18 cellular contexts compared by ENCODE assay signal in the genomic region with DNA sequence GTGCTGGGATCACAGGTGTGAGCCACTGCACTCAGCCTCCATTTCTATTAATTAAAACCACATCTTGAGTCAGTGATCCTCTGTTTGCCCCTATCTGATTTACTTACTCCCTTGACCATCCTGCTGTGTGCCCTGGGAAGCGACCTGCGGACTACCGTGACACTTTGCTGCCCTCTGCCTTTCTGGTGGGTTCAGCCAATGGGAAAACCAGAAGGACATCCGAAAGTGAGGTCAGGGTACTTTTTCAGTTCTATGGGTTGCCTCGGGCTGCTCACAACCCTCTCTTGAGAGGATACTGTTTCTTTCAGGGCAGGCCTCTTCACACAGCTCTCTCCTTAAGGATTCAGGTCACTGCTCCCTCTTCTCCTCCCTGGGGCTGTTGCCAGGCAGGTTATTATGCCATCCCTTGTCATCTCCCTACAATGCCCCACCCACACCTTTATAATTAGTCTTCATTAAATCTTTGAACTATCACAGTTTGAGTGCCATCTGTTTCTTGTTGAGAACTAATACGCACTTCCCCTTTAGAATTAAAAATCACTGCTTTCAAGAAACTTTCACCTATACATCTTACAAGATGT. TPM values are rescaled to one million over a fixed set of nuclear protein-coding genes. Genes with fewer than 3 reads are reported as not detected.
DNase-seq lines count a peak whose midpoint lies in the region; ATAC-seq, FAIRE-seq and TF ChIP-seq lines count a peak whose summit lies in the region.
"Had no signal": no experiment of that assay in that cellular context is flagged by ENCODE, and none has a peak within 500 bp of the region (broad histone marks: within the 10 kb centered on the region; RNA-seq: fewer than 3 reads in every experiment).

No MANE protein-coding gene starts in this region.

- H3K4me3 ChIP-seq in HCT116 (replicated peaks in 1 of 2; ENCODE audit: low read depth in 1 of 2, low read length in 2 of 2) (no peak overlapping the region), H1 (ENCODE audit: extremely low read depth in 1 of 4, insufficient read depth in 2 of 4, low read depth in 3 of 4, low read length in 4 of 4) (no peak overlapping the region)
- H3K4me3 ChIP-seq: SK-N-MC, spleen had no signal

- H2BK5ac ChIP-seq in H1 (ENCODE audit: low read depth, low read length) = no peak overlapping the region

- no peak for TF ChIP-seq POLR2A in HCT116 (IDR thresholded peaks at IDR 0.05; ENCODE audit: borderline replicate concordance, extremely low read depth, insufficient read depth, insufficient read length)
- no peak for TF ChIP-seq POLR2A in H1 (IDR thresholded peaks at IDR 0.05; ENCODE audit: control extremely low read depth in 1 of 2, low read depth in 2 of 2, low read length in 2 of 2)

- H3K56ac ChIP-seq in H1 (replicated peaks; ENCODE audit: insufficient read length, low read depth, low read length) = no peak overlapping the region

- no peak overlapping the region for H2BK120ac ChIP-seq in H1 (replicated peaks; ENCODE audit: low read depth, low read length)

- H3K79me2 ChIP-seq in HCT116 (ENCODE audit: insufficient read depth, low read length) = no peaks in the 10 kb centered on the region
- H3K79me2 ChIP-seq in H1 (ENCODE audit: control insufficient read depth in 1 of 2, insufficient read depth in 2 of 2, low read length in 2 of 2) = no peaks in the 10 kb centered on the region
- H3K79me2 ChIP-seq: parathyroid adenoma had no signal

- no peaks in the 10 kb centered on the region for H3K23me2 ChIP-seq in H1 (ENCODE audit: low read depth, low read length)

- H3K27ac Mint-ChIP-seq in natural killer cell (peak overlapping the region; percentile 96 to 98), endothelial cell (ENCODE audit: unreplicated experiment) (no peak overlapping the region)
- H3K27ac Mint-ChIP-seq: activated CD8-positive, alpha-beta memory T cell treated with anti-CD3 and anti-CD28 coated beads, Interleukin-2, amount 10 ng/mL, durations not matched to agents 7 days and 5 days; stimulated activated naive CD8-positive, alpha-beta T cell treated with anti-CD3 and anti-CD28 coated beads, Interleukin-15, amount 100 ng/mL, for 72 hours had no signal

- H3K4me1 ChIP-seq in HCT116 (ENCODE audit: control insufficient read depth in 1 of 2, insufficient read depth in 2 of 2, low read length in 2 of 2) = no peaks in the 10 kb centered on the region
- H3K4me1 ChIP-seq in H1 (replicated peaks in 1 of 4; ENCODE audit: control insufficient read depth in 3 of 4, insufficient read depth in 4 of 4, low read length in 3 of 4) = no peaks in the 10 kb centered on the region
- H3K4me1 ChIP-seq: parathyroid adenoma had no signal

- H3K79me1 ChIP-seq in H1 (ENCODE audit: low read depth, low read length) = no peaks in the 10 kb centered on the region

- no peak overlapping the region for H3K14ac ChIP-seq in H1 (ENCODE audit: insufficient read length)

- H3K27me3 ChIP-seq in HCT116 (ENCODE audit: insufficient read depth, low read length) (no peaks in the 10 kb centered on the region), H1 (replicated peaks in 1 of 4; ENCODE audit: control insufficient read depth in 3 of 4, extremely low read depth in 1 of 4, insufficient read depth in 3 of 4, low read length in 3 of 4) (no peaks in the 10 kb centered on the region)
- H3K27me3 ChIP-seq: spleen had no signal

- ATAC-seq in HCT116 = no peak
- no peak for ATAC-seq in natural killer cell
- ATAC-seq: activated CD8-positive, alpha-beta memory T cell treated with anti-CD3 and anti-CD28 coated beads, Interleukin-2, amount 10 ng/mL, durations not matched to agents 7 days and 5 days; stimulated activated naive CD8-positive, alpha-beta T cell treated with anti-CD3 and anti-CD28 coated beads, Interleukin-15, amount 100 ng/mL, for 72 hours had no signal

- no TSS peak for BruUV-seq in HCT116 (replicated peaks; lab: Mats Ljungman, UMichigan)

- H3K23ac ChIP-seq in H1 (ENCODE audit: insufficient read length) = no peak overlapping the region

- WGBS in H1 (ENCODE audit: extremely low coverage in 1 of 2, insufficient coverage in 1 of 2, insufficient read length in 1 of 2, insufficient replicate concordance in 2 of 2, low coverage in 1 of 2, low lambda C conversion rate in 2 of 2, missing lambda C conversion rate in 1 of 2), 2 experiments = 59% methylated on average over 6 of the region's 6 CpGs; no CpG with 5 or more reads in 1 of the 2 experiments

- no peak overlapping the region for H3K4ac ChIP-seq in H1 (replicated peaks; ENCODE audit: insufficient read length, low read depth, low read length)

- no peak for TF ChIP-seq CTCF in HCT116 (IDR thresholded peaks at IDR 0.05 in 2 of 3, conservative IDR thresholded peaks at IDR 0.05 in 1 of 3; ENCODE audit: borderline replicate concordance in 1 of 3, insufficient read depth in 1 of 3, low read depth in 2 of 3, low read length in 2 of 3)
- peak; percentile 55 to 63 (median 62) for TF ChIP-seq CTCF in H1 (IDR thresholded peaks at IDR 0.05; ENCODE audit: control extremely low read depth in 1 of 3, insufficient read depth in 1 of 3, low read depth in 1 of 3, low read length in 3 of 3)
- TF ChIP-seq CTCF in natural killer cell (IDR thresholded peaks at IDR 0.05) = no peak
- no peak for TF ChIP-seq CTCF in endothelial cell (IDR thresholded peaks at IDR 0.05; ENCODE audit: unreplicated experiment)

- H3K9me3 ChIP-seq in HCT116 (ENCODE audit: control insufficient read depth in 1 of 2, insufficient read depth in 1 of 2, low read depth in 1 of 2, low read length in 2 of 2) = no peaks in the 10 kb centered on the region
- H3K9me3 ChIP-seq in H1 (ENCODE audit: insufficient read depth in 2 of 2, low read depth in 1 of 2, low read length in 1 of 2) = no peaks in the 10 kb centered on the region
- H3K9me3 ChIP-seq: spleen had no signal

- no peak for TF ChIP-seq EP300 in H1 (IDR thresholded peaks at IDR 0.05; ENCODE audit: borderline replicate concordance in 1 of 2, low read depth in 2 of 2, low read length in 2 of 2)

- TF ChIP-seq RAD21 in HCT116 (IDR thresholded peaks at IDR 0.05; ENCODE audit: low read depth) (peak; percentile 16; the same call in 1 of the 2 replicates), H1 (IDR thresholded peaks at IDR 0.05 in 1 of 2, conservative IDR thresholded peaks at IDR 0.05 in 1 of 2; ENCODE audit: low read depth in 2 of 2, low read length in 2 of 2) (peak; percentile 74 to 80)

- H3K27ac ChIP-seq in HCT116 (ENCODE audit: low read depth, low read length) = no peak overlapping the region
- H3K27ac ChIP-seq in H1 (ENCODE audit: low read depth, low read length) = no peak overlapping the region
- H3K27ac ChIP-seq: 22Rv1, parathyroid adenoma, SK-N-MC had no signal

- H3K18ac ChIP-seq in H1 (ENCODE audit: extremely low read depth, low read length) = no peak overlapping the region

- DNase-seq in DMS 273 (lab: John Stamatoyannopoulos, UW; ENCODE audit: unreplicated experiment) (peak; percentile 13), DMS 273 treated with DMSO at 0.1 percent for 48 hours (lab: John Stamatoyannopoulos, UW) (no peak), HCT116 (ENCODE audit: low read depth, low spot score) (no peak), H1 (ENCODE audit: low read depth in 1 of 2, low spot score in 2 of 2) (no peak), natural killer cell (no peak), endothelial cell (ENCODE audit: low spot score) (no peak), ureter (ENCODE audit: low spot score) (no peak), amygdala (lab: John Stamatoyannopoulos, UW) (no peak)
- DNase-seq: activated CD8-positive, alpha-beta memory T cell treated with anti-CD3 and anti-CD28 coated beads, Interleukin-2, amount 10 ng/mL, durations not matched to agents 7 days and 5 days; head of caudate nucleus; Kasumi-1; NCI-H1417; OCI-M1; spleen; stimulated activated naive CD8-positive, alpha-beta T cell treated with anti-CD3 and anti-CD28 coated beads, Interleukin-15, amount 100 ng/mL, for 72 hours had no signal

- POLR2A ChIA-PET in HCT116 (lab: Charles Lee) (no interaction called here), H1 (lab: Charles Lee; ENCODE audit: partially characterized antibody) (interaction anchor here (0.6 to 1.0 kb wide), 2 partner anchors 17 to 1005 kb away, joined by 5 read pairs; no protein-coding TSS in a partner anchor)

- peaks cover 84 to 86% of the 10 kb centered on the region in 2 donors for H3K4me1 Mint-ChIP-seq in natural killer cell
- H3K4me1 Mint-ChIP-seq in endothelial cell (ENCODE audit: unreplicated experiment) = no peaks in the 10 kb centered on the region
- H3K4me1 Mint-ChIP-seq: activated CD8-positive, alpha-beta memory T cell treated with anti-CD3 and anti-CD28 coated beads, Interleukin-2, amount 10 ng/mL, durations not matched to agents 7 days and 5 days had no signal

- H4K20me1 ChIP-seq in HCT116 (ENCODE audit: insufficient read depth) (no peaks in the 10 kb centered on the region), H1 (replicated peaks in 1 of 2; ENCODE audit: control insufficient read depth in 1 of 2, insufficient read depth in 2 of 2, low read length in 2 of 2) (no peaks in the 10 kb centered on the region)

- H3K36me3 Mint-ChIP-seq in natural killer cell (peaks cover 81% of the 10 kb centered on the region), endothelial cell (ENCODE audit: low read depth, unreplicated experiment) (no peaks in the 10 kb centered on the region)

- no peak overlapping the region for H2BK15ac ChIP-seq in H1 (ENCODE audit: low read length)

- no peak overlapping the region for H4K5ac ChIP-seq in H1 (ENCODE audit: insufficient read length, low read depth, low read length)

- no peak overlapping the region for H4K8ac ChIP-seq in H1 (ENCODE audit: extremely low read depth, insufficient read depth, low read length)

- H3K4me3 Mint-ChIP-seq in natural killer cell = peak overlapping the region; percentile 17
- no peak overlapping the region for H3K4me3 Mint-ChIP-seq in endothelial cell (ENCODE audit: unreplicated experiment)
- H3K4me3 Mint-ChIP-seq: activated CD8-positive, alpha-beta memory T cell treated with anti-CD3 and anti-CD28 coated beads, Interleukin-2, amount 10 ng/mL, durations not matched to agents 7 days and 5 days; stimulated activated naive CD8-positive, alpha-beta T cell treated with anti-CD3 and anti-CD28 coated beads, Interleukin-15, amount 100 ng/mL, for 72 hours had no signal

- no peak overlapping the region for H4K91ac ChIP-seq in H1 (replicated peaks; ENCODE audit: insufficient read length, low read length)

- H3K9ac ChIP-seq in HCT116 (ENCODE audit: low read length) (no peak overlapping the region), H1 (replicated peaks in 1 of 4; ENCODE audit: extremely low read depth in 1 of 4, low read depth in 3 of 4, low read length in 3 of 4) (no peak overlapping the region)
- H3K9ac ChIP-seq: parathyroid adenoma had no signal

- CTCF ChIA-PET in HCT116 (lab: Charles Lee) (interaction anchor here (1.0 to 1.1 kb wide), 2 partner anchors 19 to 160 kb away, joined by 3 read pairs; no protein-coding TSS in a partner anchor), H1 (lab: Charles Lee; ENCODE audit: partially characterized antibody) (interaction anchor here (0.9 to 2.1 kb wide), 10 partner anchors 7 to 187 kb away, joined by 3 to 6 read pairs (median 3); no protein-coding TSS in a partner anchor)

- H2BK20ac ChIP-seq in H1 (ENCODE audit: low read length) = no peak overlapping the region

- no peak overlapping the region for H2AK5ac ChIP-seq in H1 (ENCODE audit: low read depth, low read length)

- H3K36me3 ChIP-seq in HCT116 (ENCODE audit: control insufficient read depth in 1 of 2, insufficient read depth in 2 of 2, low read length in 2 of 2) = no peaks in the 10 kb centered on the region
- no peaks in the 10 kb centered on the region for H3K36me3 ChIP-seq in H1 (ENCODE audit: control insufficient read depth in 2 of 4, insufficient read depth in 4 of 4, low read length in 3 of 4)

- H3K9me3 Mint-ChIP-seq in natural killer cell = no peaks in the 10 kb centered on the region
- no peaks in the 10 kb centered on the region for H3K9me3 Mint-ChIP-seq in endothelial cell (ENCODE audit: unreplicated experiment)

- intact Hi-C loops in HCT116 (cut with micrococcal nuclease) (no loop called here), natural killer cell (cut with micrococcal nuclease) (no loop called here)

- H2AFZ ChIP-seq in HCT116 (ENCODE audit: low read depth, low read length, poor library complexity, severe bottlenecking) (no peak overlapping the region), H1 (ENCODE audit: low read length) (peak overlapping the region; percentile 26; the same call in 1 of the 2 replicates)
- H2AFZ ChIP-seq: parathyroid adenoma had no signal

- no peaks in the 10 kb centered on the region for H3K9me2 ChIP-seq in HCT116 (ENCODE audit: insufficient read depth)

- no peaks in the 10 kb centered on the region for H3K27me3 Mint-ChIP-seq in natural killer cell (ENCODE audit: low read depth in 2 of 2)
- peaks cover 3% of the 10 kb centered on the region for H3K27me3 Mint-ChIP-seq in endothelial cell (ENCODE audit: unreplicated experiment)
- H3K27me3 Mint-ChIP-seq: activated CD8-positive, alpha-beta memory T cell treated with anti-CD3 and anti-CD28 coated beads, Interleukin-2, amount 10 ng/mL, durations not matched to agents 7 days and 5 days; stimulated activated naive CD8-positive, alpha-beta T cell treated with anti-CD3 and anti-CD28 coated beads, Interleukin-15, amount 100 ng/mL, for 72 hours had no signal

- FAIRE-seq in H1 (lab: Jason Lieb, UNC) = peak; percentile 76

- RAD21 ChIA-PET in HCT116 (lab: Charles Lee; ENCODE audit: low non-redundant PET in 1 of 2, low total read pairs in 2 of 2, uncharacterized antibody in 2 of 2, unreplicated experiment in 2 of 2) = no interaction called here

- no peak overlapping the region for H2BK12ac ChIP-seq in H1 (ENCODE audit: low read depth, low read length)

- no peak overlapping the region for H3K4me2 ChIP-seq in HCT116 (ENCODE audit: low read length)
- H3K4me2 ChIP-seq in H1 (ENCODE audit: insufficient read depth in 1 of 2, low read depth in 2 of 2, low read length in 2 of 2) = no peak overlapping the region

RNA-seq across cellular contexts. Expression of a gene that starts 21.4 kb away (rescaled TPM):
- 0.61 TPM for total RNA-seq in HCT116 (2021; ENCODE audit: unreplicated experiment)
- polyA plus RNA-seq in HCT116 (2012) = 0.17 and 0.57 TPM in 2 replicates
- total RNA-seq in H1 (2021; fragmentation: NEBNext Ultra II Directional; extraction: Animal tissue kit (Norgen Biotek cat#: 25700)) = 0.80 and 1.1 TPM in 2 replicates
- 0.98 and 1.7 TPM in 2 replicates for polyA plus RNA-seq in H1 (2011; rRNA removed)
- 1.2 TPM for polyA plus RNA-seq in H1 (2011; cell fraction: cytosol; rRNA removed)
- 0.31 TPM for polyA plus RNA-seq in H1 (2011; cell fraction: nucleus; rRNA removed)
- 0.62 to 0.93 TPM (median 0.78 TPM) in 3 of 4 replicates, not detected in the other for polyA plus RNA-seq in H1 (2012, experiment 1 of 2)
- polyA plus RNA-seq in H1 (2012, experiment 2 of 2) = 0.75 TPM
- 0.71 TPM for polyA plus RNA-seq in H1 (2013, experiment 1 of 2)
- 0.59 TPM for polyA plus RNA-seq in H1 (2013, experiment 2 of 2)
- 0.95 and 1.6 TPM in 2 replicates for polyA minus RNA-seq in H1 (2011; rRNA and poly(A)+ RNA removed)
- polyA minus RNA-seq in H1 (2011; cell fraction: cytosol; rRNA and poly(A)+ RNA removed) = not detected
- polyA minus RNA-seq in H1 (2011; cell fraction: nucleus; rRNA and poly(A)+ RNA removed) = 0.90 TPM
- 100 to 1,000 TPM; 684 to 889 (median 821) TPM for total RNA-seq in natural killer cell
- not detected for total RNA-seq in endothelial cell (ENCODE audit: unreplicated experiment)
- 4.9 TPM for total RNA-seq in ureter

RNA-seq across cellular contexts. Expression of a gene that starts 58.2 kb away (rescaled TPM):
- total RNA-seq in HCT116 (2021; ENCODE audit: unreplicated experiment) (28.6 TPM), natural killer cell (10 to 100 TPM; 35.8 to 39.8 (median 36.1) TPM), endothelial cell (ENCODE audit: unreplicated experiment) (32.2 TPM), ureter (35.3 TPM)
- 17.5 and 26.0 TPM in 2 replicates for polyA plus RNA-seq in HCT116 (2012)
- 28.3 and 32.5 TPM in 2 replicates for total RNA-seq in H1 (2021; fragmentation: NEBNext Ultra II Directional; extraction: Animal tissue kit (Norgen Biotek cat#: 25700))
- 10.7 and 14.9 TPM in 2 replicates for polyA plus RNA-seq in H1 (2011; rRNA removed)
- polyA plus RNA-seq in H1 (2011; cell fraction: cytosol; rRNA removed) = 23.2 TPM
- polyA plus RNA-seq in H1 (2011; cell fraction: nucleus; rRNA removed) = 22.4 TPM
- 26.5 to 41.5 TPM (median 33.5 TPM) in 4 replicates for polyA plus RNA-seq in H1 (2012, experiment 1 of 2)
- 6.9 TPM for polyA plus RNA-seq in H1 (2012, experiment 2 of 2)
- 26.8 TPM for polyA plus RNA-seq in H1 (2013, experiment 1 of 2)
- 26.9 TPM for polyA plus RNA-seq in H1 (2013, experiment 2 of 2)
- polyA minus RNA-seq in H1 (2011; rRNA and poly(A)+ RNA removed) = 31.8 and 39.2 TPM in 2 replicates
- 11.7 TPM for polyA minus RNA-seq in H1 (2011; cell fraction: cytosol; rRNA and poly(A)+ RNA removed)
- 14.8 TPM for polyA minus RNA-seq in H1 (2011; cell fraction: nucleus; rRNA and poly(A)+ RNA removed)

Comparison
In these comparisons a context has a peak if more than half of its experiments do, and no peak if none do; other contexts are left out.
1. CTCF ChIP-seq: peak in H1 (3 of 3); none in HCT116 (0 of 3), natural killer cell (single experiment) and endothelial cell (single experiment).
2. RNA of a gene that starts 21.4 kb away (total RNA-seq): 684 to 889 TPM in natural killer cell; 4.9 TPM in ureter (single experiment), 0.80 to 1.1 TPM in H1, 0.61 TPM in HCT116 (single experiment) and not detected in endothelial cell (single experiment); every median in the first group is over 100 times any median in the second.